10 cellular contexts compared by ENCODE assay signal in the genomic region with DNA sequence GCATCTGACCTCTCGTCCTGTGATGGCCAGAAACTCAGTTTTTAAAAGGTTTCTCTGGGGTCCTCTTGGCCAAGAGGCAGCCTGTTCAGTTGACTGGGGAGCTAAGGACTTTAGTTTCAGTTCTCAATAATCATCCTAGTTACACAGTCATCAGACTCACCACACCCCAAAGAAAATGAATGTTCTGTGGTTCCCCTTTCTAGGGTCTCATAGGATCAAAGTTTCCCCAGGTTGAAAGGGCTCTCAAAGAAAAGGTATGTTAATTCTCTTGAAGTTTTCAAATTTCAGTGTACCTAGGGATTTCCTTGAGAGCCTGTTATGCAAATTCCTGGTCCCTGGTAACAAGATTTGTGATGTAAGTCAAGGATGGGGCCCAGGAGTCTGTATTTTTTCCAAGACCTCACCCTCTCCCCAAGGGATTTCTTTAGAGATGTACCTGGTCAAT.
A peak's percentile ranks its signal among the peaks of the same experiment; 100 is the strongest.
DNase-seq lines count a peak whose midpoint lies in the region; ATAC-seq lines count a peak whose summit lies in the region.
"Had no signal": no experiment of that assay in that cellular context is flagged by ENCODE, and none has a peak within 500 bp of the region (broad histone marks: within the 10 kb centered on the region; RNA-seq: fewer than 3 reads in every experiment).

No MANE protein-coding gene starts in this region.

- H3K9me3 Mint-ChIP-seq in activated CD4-positive, alpha-beta memory T cell treated with anti-CD3 and anti-CD28 coated beads for 36 hours, result no peaks in the 10 kb centered on the region
- H3K9me3 Mint-ChIP-seq in activated CD4-positive, alpha-beta memory T cell treated with anti-CD3 and anti-CD28 coated beads, Interleukin-2, amount 10 ng/mL, durations not matched to agents 7 days and 5 days, result no peaks in the 10 kb centered on the region
- no peaks in the 10 kb centered on the region for H3K9me3 Mint-ChIP-seq in stimulated activated naive B cell treated with anti-CD40 and anti-IgM and Interleukin-4, amounts not matched to agents 10 μg/mL and 1 μg/mL and 100 μg/mL, for 72 hours

- peak; percentile 10 for DNase-seq in activated CD4-positive, alpha-beta memory T cell treated with anti-CD3 and anti-CD28 coated beads for 36 hours
- no peak for DNase-seq in activated CD4-positive, alpha-beta memory T cell treated with anti-CD3 and anti-CD28 coated beads, Interleukin-2, amount 10 ng/mL, durations not matched to agents 7 days and 5 days
- DNase-seq in SIG-M5 treated with dmso at 0.1 percent for 504 hours (lab: John Stamatoyannopoulos, UW; ENCODE audit: unreplicated experiment) (peak; percentile 78), activated gamma-delta T cell (lab: John Stamatoyannopoulos, UW) (no peak), hippocampal formation (lab: John Stamatoyannopoulos, UW) (no peak)
- DNase-seq in stimulated activated naive B cell treated with anti-CD40 and anti-IgM and Interleukin-4, amounts not matched to agents 10 μg/mL and 1 μg/mL and 100 μg/mL, for 72 hours, result peak; percentile 29
- DNase-seq in NK-92 treated with Interleukin-12 subunit alpha and Interleukin-12 subunit beta, amount 100 ng/mL, for 24 hours (lab: John Stamatoyannopoulos, UW), result no peak
- DNase-seq: KBM-7; stimulated activated CD4-positive, alpha-beta T cell treated with anti-CD3 and anti-CD28 coated beads, Interleukin-2, amount 100 ng/mL, for 24 hours had no signal

- no peaks in the 10 kb centered on the region for H3K36me3 Mint-ChIP-seq in activated CD4-positive, alpha-beta memory T cell treated with anti-CD3 and anti-CD28 coated beads for 36 hours
- H3K36me3 Mint-ChIP-seq in activated CD4-positive, alpha-beta memory T cell treated with anti-CD3 and anti-CD28 coated beads, Interleukin-2, amount 10 ng/mL, durations not matched to agents 7 days and 5 days (ENCODE audit: low read depth), result peaks cover 5% of the 10 kb centered on the region
- H3K36me3 Mint-ChIP-seq in stimulated activated naive B cell treated with anti-CD40 and anti-IgM and Interleukin-4, amounts not matched to agents 10 μg/mL and 1 μg/mL and 100 μg/mL, for 72 hours, result peaks cover 4 to 5% of the 10 kb centered on the region in 2 donors

- no peak overlapping the region for H3K4me3 Mint-ChIP-seq in activated CD4-positive, alpha-beta memory T cell treated with anti-CD3 and anti-CD28 coated beads for 36 hours
- no peak overlapping the region for H3K4me3 Mint-ChIP-seq in activated CD4-positive, alpha-beta memory T cell treated with anti-CD3 and anti-CD28 coated beads, Interleukin-2, amount 10 ng/mL, durations not matched to agents 7 days and 5 days
- peak overlapping the region; percentile 33 to 37 for H3K4me3 Mint-ChIP-seq in stimulated activated naive B cell treated with anti-CD40 and anti-IgM and Interleukin-4, amounts not matched to agents 10 μg/mL and 1 μg/mL and 100 μg/mL, for 72 hours

- ATAC-seq in HG02943 (IDR thresholded peaks at IDR 0.05; ENCODE audit: low read depth, unreplicated experiment), result peak; percentile 92
- peak; percentile 99 for ATAC-seq in stimulated activated naive B cell treated with anti-CD40 and anti-IgM and Interleukin-4, amounts not matched to agents 10 μg/mL and 1 μg/mL and 100 μg/mL, for 72 hours (replicated peaks)

- CTCF ChIA-PET in activated CD4-positive, alpha-beta memory T cell treated with anti-CD3 and anti-CD28 coated beads for 36 hours (lab: Charles Lee), result interaction anchor here (0.9 kb wide), 1 partner anchor 17 kb away, joined by 3 read pairs; no protein-coding TSS in a partner anchor
- CTCF ChIA-PET in activated CD4-positive, alpha-beta memory T cell treated with anti-CD3 and anti-CD28 coated beads, Interleukin-2, amount 10 ng/mL, durations not matched to agents 7 days and 5 days (lab: Charles Lee), result interaction anchor here (0.6 kb wide), 1 partner anchor 704 kb away, joined by 3 read pairs; no protein-coding TSS in a partner anchor

- intact Hi-C loops in activated CD4-positive, alpha-beta memory T cell treated with anti-CD3 and anti-CD28 coated beads for 36 hours (cut with micrococcal nuclease), result loop anchor here (2.0 to 10.0 kb wide), 3 partner anchors 281 to 921 kb away; no protein-coding TSS in a partner anchor

- POLR2A ChIA-PET in activated CD4-positive, alpha-beta memory T cell treated with anti-CD3 and anti-CD28 coated beads for 36 hours (lab: Charles Lee), result interaction anchor here (1.3 kb wide), 1 partner anchor 67 kb away, joined by 4 read pairs; no protein-coding TSS in a partner anchor
- POLR2A ChIA-PET in activated CD4-positive, alpha-beta memory T cell treated with anti-CD3 and anti-CD28 coated beads, Interleukin-2, amount 10 ng/mL, durations not matched to agents 7 days and 5 days (lab: Charles Lee), result no interaction called here

- peaks cover 5% of the 10 kb centered on the region for H3K27me3 Mint-ChIP-seq in activated CD4-positive, alpha-beta memory T cell treated with anti-CD3 and anti-CD28 coated beads for 36 hours
- H3K27me3 Mint-ChIP-seq in activated CD4-positive, alpha-beta memory T cell treated with anti-CD3 and anti-CD28 coated beads, Interleukin-2, amount 10 ng/mL, durations not matched to agents 7 days and 5 days, result peaks cover 12% of the 10 kb centered on the region
- H3K27me3 Mint-ChIP-seq in stimulated activated naive B cell treated with anti-CD40 and anti-IgM and Interleukin-4, amounts not matched to agents 10 μg/mL and 1 μg/mL and 100 μg/mL, for 72 hours, result peaks cover 9 to 21% of the 10 kb centered on the region in 2 donors

- H3K27ac Mint-ChIP-seq in activated CD4-positive, alpha-beta memory T cell treated with anti-CD3 and anti-CD28 coated beads for 36 hours, result peak overlapping the region; percentile 68
- no peak overlapping the region for H3K27ac Mint-ChIP-seq in activated CD4-positive, alpha-beta memory T cell treated with anti-CD3 and anti-CD28 coated beads, Interleukin-2, amount 10 ng/mL, durations not matched to agents 7 days and 5 days
- H3K27ac Mint-ChIP-seq in stimulated activated naive B cell treated with anti-CD40 and anti-IgM and Interleukin-4, amounts not matched to agents 10 μg/mL and 1 μg/mL and 100 μg/mL, for 72 hours, result peak overlapping the region; percentile 90

- H3K4me1 Mint-ChIP-seq in activated CD4-positive, alpha-beta memory T cell treated with anti-CD3 and anti-CD28 coated beads for 36 hours (ENCODE audit: low read depth), result peaks cover 19% of the 10 kb centered on the region
- H3K4me1 Mint-ChIP-seq in activated CD4-positive, alpha-beta memory T cell treated with anti-CD3 and anti-CD28 coated beads, Interleukin-2, amount 10 ng/mL, durations not matched to agents 7 days and 5 days, result peaks cover 25% of the 10 kb centered on the region
- H3K4me1 Mint-ChIP-seq in stimulated activated naive B cell treated with anti-CD40 and anti-IgM and Interleukin-4, amounts not matched to agents 10 μg/mL and 1 μg/mL and 100 μg/mL, for 72 hours, result peaks cover 23 to 24% of the 10 kb centered on the region in 2 donors

Comparison
In these comparisons a context has a peak if more than half of its experiments do, and no peak if none do; other contexts are left out.
1. DNase-seq: peak in activated CD4-positive, alpha-beta memory T cell treated with anti-CD3 and anti-CD28 coated beads for 36 hours (single experiment), SIG-M5 treated with dmso at 0.1 percent for 504 hours (single experiment) and stimulated activated naive B cell treated with anti-CD40 and anti-IgM and Interleukin-4, amounts not matched to agents 10 μg/mL and 1 μg/mL and 100 μg/mL, for 72 hours (single experiment); none in activated CD4-positive, alpha-beta memory T cell treated with anti-CD3 and anti-CD28 coated beads, Interleukin-2, amount 10 ng/mL, durations not matched to agents 7 days and 5 days (single experiment), activated gamma-delta T cell (single experiment), NK-92 treated with Interleukin-12 subunit alpha and Interleukin-12 subunit beta, amount 100 ng/mL, for 24 hours (single experiment) and hippocampal formation (0 of 2).
2. H3K4me3 Mint-ChIP-seq: peak in stimulated activated naive B cell treated with anti-CD40 and anti-IgM and Interleukin-4, amounts not matched to agents 10 μg/mL and 1 μg/mL and 100 μg/mL, for 72 hours (2 of 2); none in activated CD4-positive, alpha-beta memory T cell treated with anti-CD3 and anti-CD28 coated beads for 36 hours (single experiment) and activated CD4-positive, alpha-beta memory T cell treated with anti-CD3 and anti-CD28 coated beads, Interleukin-2, amount 10 ng/mL, durations not matched to agents 7 days and 5 days (single experiment).